ENCODE assay signal across 11 cellular contexts in the genomic region with DNA sequence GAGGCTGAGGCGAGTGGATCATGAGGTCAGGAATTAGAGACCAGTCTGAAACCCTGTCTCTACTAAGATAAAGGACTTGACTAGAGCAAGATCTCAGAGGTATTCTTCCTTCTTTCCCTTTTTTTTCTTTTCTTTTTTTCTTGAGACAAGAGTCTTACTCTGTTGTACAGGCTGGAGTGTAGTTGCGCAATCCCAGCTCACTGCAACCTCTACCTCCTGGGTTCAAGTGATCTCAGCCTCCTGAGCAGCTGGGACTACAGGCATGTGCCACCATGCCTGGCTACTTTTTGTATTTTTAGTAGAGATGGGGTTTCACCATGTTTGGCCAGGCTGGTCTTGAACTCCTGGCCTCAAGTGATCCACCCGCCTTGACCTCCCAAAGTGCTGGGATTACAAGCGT. TPM values are rescaled to one million over a fixed set of nuclear protein-coding genes. Genes with fewer than 3 reads are reported as not detected.
"Had no signal": no experiment of that assay in that cellular context is flagged by ENCODE, and none has a peak within 500 bp of the region (broad histone marks: within the 10 kb centered on the region; RNA-seq: fewer than 3 reads in every experiment).

No MANE protein-coding gene starts in this region.

RNA-seq across cellular contexts. Expression of a gene that starts 37.0 kb away (rescaled TPM):
- total RNA-seq: activated CD4-positive, alpha-beta memory T cell treated with anti-CD3 and anti-CD28 coated beads, Interleukin-2, amount 10 ng/mL, durations not matched to agents 7 days and 5 days; activated CD4-positive, alpha-beta T cell treated with anti-CD3 and anti-CD28 coated beads for 36 hours; activated CD4-positive, alpha-beta T cell treated with anti-CD3 and anti-CD28 coated beads, Interleukin-2, amount 10 ng/mL, durations not matched to agents 7 days and 5 days; activated CD8-positive, alpha-beta memory T cell treated with anti-CD3 and anti-CD28 coated beads, Interleukin-2, amount 10 ng/mL, durations not matched to agents 7 days and 5 days; activated CD8-positive, alpha-beta T cell treated with anti-CD3 and anti-CD28 coated beads, Interleukin-2, amount 10 ng/mL, durations not matched to agents 7 days and 5 days; activated naive CD8-positive, alpha-beta T cell treated with anti-CD3 and anti-CD28 coated beads, Interleukin-2, amount 10 ng/mL, durations not matched to agents 7 days and 5 days; activated T-helper 2 cell treated with anti-CD3 and anti-CD28 coated beads, Interferon-gamma antibody, Interleukin-2, Interleukin-4, amounts not matched to agents 10 μg/mL and 5 μg/mL and 100 μg/mL, durations not matched to agents 14 hours and 24 hours and 36 hours; astrocyte; body of pancreas; cardiac muscle cell; chondrocyte had no signal
- polyA plus RNA-seq: cardiac muscle cell had no signal
